ENCODE assay signal across 1 cellular context in the genomic region with DNA sequence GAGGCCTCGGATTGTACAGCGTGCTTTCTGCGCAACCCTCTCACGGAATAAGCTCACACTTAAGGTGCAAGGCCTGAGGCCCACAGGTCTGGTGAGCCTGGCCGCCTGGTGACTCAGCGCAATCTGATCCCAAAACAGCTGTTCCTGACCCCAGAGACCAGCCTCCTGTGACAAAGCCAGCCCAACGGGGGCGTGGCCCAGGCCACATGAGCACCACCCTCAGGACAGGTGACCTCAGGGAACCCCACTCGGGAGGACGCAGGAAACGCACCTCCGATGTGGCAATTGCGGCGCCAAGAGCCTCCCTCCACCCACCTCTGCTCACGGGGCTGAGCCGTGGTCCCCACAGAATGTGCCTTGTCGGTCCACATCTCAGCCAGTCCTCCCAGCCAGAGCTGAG.
TF ChIP-seq lines count a peak whose summit lies in the region.

No MANE protein-coding gene starts in this region.

TF ChIP-seq in GM23338, 12 proteins besides CTCF, POLR2A, EP300 and RAD21 (continued from another document):
- no peak for TF ChIP-seq ZNF462 (CRISPR knock-in tag; IDR thresholded peaks at IDR 0.05)
